ENCODE assay signal across 24 cellular contexts in the genomic region with DNA sequence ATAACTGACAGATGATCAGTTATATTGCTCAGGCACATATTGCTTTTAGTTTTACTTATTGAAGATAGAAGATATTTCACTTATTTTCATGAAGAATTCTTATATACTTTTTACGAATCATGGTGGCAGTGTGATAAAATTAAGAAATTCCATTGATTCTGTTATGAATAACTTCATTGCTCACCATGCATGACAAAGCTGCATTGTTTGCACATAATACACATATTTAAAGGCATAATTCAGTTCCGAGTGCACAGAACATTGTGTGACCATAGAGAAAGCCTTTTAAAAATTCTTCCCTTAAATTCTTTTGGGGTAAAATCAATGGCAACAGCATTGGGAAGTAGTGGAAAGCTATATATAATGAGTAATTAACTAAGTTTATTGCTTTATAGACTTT.
DNase-seq lines count a peak whose midpoint lies in the region; ATAC-seq and TF ChIP-seq lines count a peak whose summit lies in the region.
"Had no signal": no experiment of that assay in that cellular context is flagged by ENCODE, and none has a peak within 500 bp of the region (broad histone marks: within the 10 kb centered on the region; RNA-seq: fewer than 3 reads in every experiment).

No MANE protein-coding gene starts in this region.

- H3K27me3 Mint-ChIP-seq in Calu3 (ENCODE audit: unreplicated experiment), result no peaks in the 10 kb centered on the region

- H4K20me1 ChIP-seq in PC-3 (ENCODE audit: low read length), result no peaks in the 10 kb centered on the region

- intact Hi-C loops in Calu3 (cut with micrococcal nuclease; ENCODE audit: unreplicated experiment), result loop anchor here (2.0 to 10.0 kb wide), 5 partner anchors 82 to 1654 kb away; partner anchors contain the start of gene NAALADL2
- intact Hi-C loops in PC-3 (cut with micrococcal nuclease), result loop anchor here (5.0 kb wide), 2 partner anchors 334 to 351 kb away; no protein-coding TSS in a partner anchor

- no peak overlapping the region for H3K4me3 Mint-ChIP-seq in Calu3 (ENCODE audit: low read depth, unreplicated experiment)

- POLR2A ChIA-PET in PC-3 (lab: Charles Lee; ENCODE audit: unreplicated experiment), result no interaction called here

- H3K27ac Mint-ChIP-seq in Calu3 (ENCODE audit: unreplicated experiment), result peak overlapping the region; percentile 25

- no peaks in the 10 kb centered on the region for H3K9me3 ChIP-seq in PC-3 (ENCODE audit: low read length)

- H3K4me1 Mint-ChIP-seq in Calu3 (ENCODE audit: low read depth, unreplicated experiment), result peaks cover 21% of the 10 kb centered on the region

- H3K4me2 ChIP-seq in PC-3 (ENCODE audit: low read length), result peak overlapping the region; percentile 58

- no peaks in the 10 kb centered on the region for H3K36me3 ChIP-seq in PC-3 (ENCODE audit: low read depth, low read length)

- H2AFZ ChIP-seq in PC-3 (ENCODE audit: low read length), result no peak overlapping the region

- no peaks in the 10 kb centered on the region for H3K9me2 ChIP-seq in PC-3 (replicated peaks; ENCODE audit: low read length)

- no peaks in the 10 kb centered on the region for H3K79me2 ChIP-seq in PC-3 (ENCODE audit: low read length)

- CTCF ChIA-PET in Calu3 (lab: Charles Lee) (interaction anchor here (0.6 kb wide), 1 partner anchor 87 kb away, joined by 13 read pairs; no protein-coding TSS in a partner anchor), PC-3 (lab: Charles Lee) (no interaction called here)

- H3K4me1 ChIP-seq in PC-3 (ENCODE audit: insufficient read depth, low read length), result peaks cover 23% of the 10 kb centered on the region

- DNase-seq in Calu3 (no peak), PC-3 (peak; percentile 36), choroid plexus epithelial cell (ENCODE audit: low read depth) (peak; percentile 16), foreskin melanocyte (peak; percentile 58), amniotic stem cell (lab: John Stamatoyannopoulos, UW) (no peak)
- DNase-seq in stimulated activated CD4-positive, alpha-beta T cell treated with anti-CD3 and anti-CD28 coated beads, Interleukin-2, amount 100 ng/mL, for 24 hours, result no peak
- no peak for DNase-seq in stimulated activated naive CD4-positive, alpha-beta T cell treated with Interleukin-2 at 50 U/mL for 16 hours (lab: John Stamatoyannopoulos, UW)
- DNase-seq: DMS53; GF-D8; HCEC 1CT; Karpas-422; NCI-H1092 treated with DMSO at 0.1 percent for 48 hours; NCI-H1436; NCI-H187; NCI-H2081 treated with DMSO at 0.1 percent for 48 hours; NCI-H2171 treated with DMSO at 0.1 percent for 48 hours; NCI-H345; NCI-H524; NCI-H82; NK-92 treated with Interleukin-12 subunit alpha and Interleukin-12 subunit beta, amount 100 ng/mL, for 24 hours; RPMI8226; SHP77 had no signal

- no peaks in the 10 kb centered on the region for H3K36me3 Mint-ChIP-seq in Calu3 (ENCODE audit: insufficient read depth, unreplicated experiment)

- TF ChIP-seq CTCF in Calu3 (IDR thresholded peaks at IDR 0.05; ENCODE audit: unreplicated experiment), result no peak
- TF ChIP-seq CTCF in PC-3 (conservative IDR thresholded peaks at IDR 0.05; ENCODE audit: low read depth, low read length), result no peak
- no peak for TF ChIP-seq CTCF in choroid plexus epithelial cell (conservative IDR thresholded peaks at IDR 0.05; ENCODE audit: low read depth, low read length)

- no peaks in the 10 kb centered on the region for H3K27me3 ChIP-seq in PC-3 (ENCODE audit: low read length)

- no peak overlapping the region for H3K9ac ChIP-seq in PC-3 (ENCODE audit: low read length)

- H3K9me3 Mint-ChIP-seq in Calu3 (ENCODE audit: low read depth, unreplicated experiment), result peaks cover 2% of the 10 kb centered on the region

- ATAC-seq in PC-3 (peak; percentile 66), HG03097 (IDR thresholded peaks at IDR 0.05; ENCODE audit: low FRiP score, unreplicated experiment) (no peak)

- H3K4me3 ChIP-seq in PC-3 (ENCODE audit: low read length), result peak overlapping the region; percentile 10; the same call in 1 of the 2 replicates
- no peak overlapping the region for H3K4me3 ChIP-seq in choroid plexus epithelial cell (ENCODE audit: low read depth, low read length)

- BruUV-seq in Calu3 (replicated peaks; lab: Mats Ljungman, UMichigan) (no TSS peak), PC-3 (replicated peaks; lab: Mats Ljungman, UMichigan) (no TSS peak)

- no peaks in the 10 kb centered on the region for H3F3A ChIP-seq in PC-3 (ENCODE audit: low read length, unreplicated experiment)

- peak overlapping the region; percentile 71 for H3K27ac ChIP-seq in PC-3 (ENCODE audit: low read length)
- H3K27ac ChIP-seq: HL-60 had no signal

Comparison
In these comparisons a context has a peak if more than half of its experiments do, and no peak if none do; other contexts are left out.
1. DNase-seq: peak in PC-3 (single experiment), choroid plexus epithelial cell (single experiment) and foreskin melanocyte (single experiment); none in Calu3 (single experiment), stimulated activated CD4-positive, alpha-beta T cell treated with anti-CD3 and anti-CD28 coated beads, Interleukin-2, amount 100 ng/mL, for 24 hours (0 of 2), stimulated activated naive CD4-positive, alpha-beta T cell treated with Interleukin-2 at 50 U/mL for 16 hours (single experiment) and amniotic stem cell (single experiment).